Comparison of ENCODE assay signal across 8 cellular contexts in the genomic region with DNA sequence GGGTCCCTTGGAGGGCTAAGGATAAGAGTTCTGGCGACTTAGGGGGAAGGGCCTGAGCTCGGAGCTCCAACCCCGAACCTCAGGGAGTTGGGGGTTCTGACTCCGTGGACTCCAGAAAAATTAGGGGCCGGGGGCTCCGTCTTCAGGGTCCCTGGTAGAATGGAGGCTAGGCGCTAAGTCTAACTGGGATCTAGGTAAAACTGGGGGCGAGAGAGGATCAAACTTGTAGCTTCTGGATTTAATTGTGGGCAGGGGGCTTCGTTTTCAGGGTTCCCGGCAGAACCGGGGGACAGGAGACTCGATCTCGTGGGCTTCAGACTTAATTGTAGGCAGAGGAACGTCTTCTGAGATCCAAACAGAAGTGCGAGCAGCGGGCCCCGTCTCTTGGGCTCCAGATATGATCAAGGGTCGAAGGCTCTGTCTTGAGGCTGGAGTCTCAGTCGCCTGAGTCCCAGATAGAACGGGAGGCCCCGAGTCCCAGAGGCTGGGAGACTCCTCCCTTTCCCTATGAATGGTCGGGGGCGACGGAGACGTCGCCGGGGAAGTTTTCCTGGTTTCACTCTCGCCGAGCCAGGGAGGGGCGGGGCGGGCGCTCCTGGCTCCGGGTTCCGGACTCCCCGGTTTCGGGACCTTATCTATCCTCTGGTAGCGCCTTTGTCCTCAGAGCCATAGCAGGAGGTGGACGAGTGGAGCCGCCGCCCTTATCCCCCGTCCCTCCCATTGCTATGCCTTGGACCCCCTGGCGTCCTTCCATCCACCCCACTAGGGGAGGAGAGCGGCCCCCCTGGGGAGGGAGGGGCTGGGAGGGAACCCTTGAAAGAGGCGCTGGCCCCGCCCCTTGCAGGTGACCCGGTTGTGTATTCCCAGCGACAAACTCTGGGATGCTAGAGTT. TPM values are rescaled to one million over a fixed set of nuclear protein-coding genes. Genes with fewer than 3 reads are reported as not detected.
DNase-seq lines count a peak whose midpoint lies in the region; ATAC-seq and TF ChIP-seq lines count a peak whose summit lies in the region.

No MANE protein-coding gene starts in this region.

- no peaks in the 10 kb centered on the region for H3K9me3 ChIP-seq in PC-3 (ENCODE audit: low read length)

- ATAC-seq in PC-3 (peak; percentile 21), HG03457 (IDR thresholded peaks at IDR 0.05; ENCODE audit: unreplicated experiment) (no peak)
- ATAC-seq in stimulated activated memory B cell treated with anti-CD40 and anti-IgM and Interleukin-4, amounts not matched to agents 10 μg/mL and 1 μg/mL and 100 μg/mL, for 72 hours = no peak

- no peaks in the 10 kb centered on the region for H4K20me1 ChIP-seq in PC-3 (ENCODE audit: low read length)

- H3K36me3 ChIP-seq in PC-3 (ENCODE audit: low read depth, low read length) = no peaks in the 10 kb centered on the region

- H3K4me3 ChIP-seq in PC-3 (ENCODE audit: low read length) = peak overlapping the region; percentile 84

- CTCF ChIA-PET in PC-3 (lab: Charles Lee) = no interaction called here

- TF ChIP-seq CTCF in PC-3 (conservative IDR thresholded peaks at IDR 0.05; ENCODE audit: low read depth, low read length) = no peak
- TF ChIP-seq CTCF in GM13977 (IDR thresholded peaks at IDR 0.05; ENCODE audit: extremely low read depth, insufficient read depth, missing control alignments) = no peak

- H3K9me2 ChIP-seq in PC-3 (replicated peaks; ENCODE audit: low read length) = no peaks in the 10 kb centered on the region

- BruUV-seq in PC-3 (replicated peaks; lab: Mats Ljungman, UMichigan) = TSS peak; percentile 88

- peaks cover 35% of the 10 kb centered on the region for H3K4me1 Mint-ChIP-seq in stimulated activated memory B cell treated with anti-CD40 and anti-IgM and Interleukin-4, amounts not matched to agents 10 μg/mL and 1 μg/mL and 100 μg/mL, for 72 hours

- H3K9me3 Mint-ChIP-seq in stimulated activated memory B cell treated with anti-CD40 and anti-IgM and Interleukin-4, amounts not matched to agents 10 μg/mL and 1 μg/mL and 100 μg/mL, for 72 hours = peaks cover 7% of the 10 kb centered on the region

- POLR2A ChIA-PET in PC-3 (lab: Charles Lee; ENCODE audit: unreplicated experiment) = no interaction called here

- H3K36me3 Mint-ChIP-seq in stimulated activated memory B cell treated with anti-CD40 and anti-IgM and Interleukin-4, amounts not matched to agents 10 μg/mL and 1 μg/mL and 100 μg/mL, for 72 hours = no peaks in the 10 kb centered on the region

- in situ Hi-C loops in GM13977 (cut with MboI; ENCODE audit: low pct_unique_long_range_greater_than_20kb, low sequenced_read_pairs, unreplicated experiment) = no loop called here

- peak overlapping the region; percentile 36 for H3K27ac ChIP-seq in PC-3 (ENCODE audit: low read length)

- H2AFZ ChIP-seq in PC-3 (ENCODE audit: low read length) = peak overlapping the region; percentile 64

- no peaks in the 10 kb centered on the region for H3F3A ChIP-seq in PC-3 (ENCODE audit: low read length, unreplicated experiment)

- H3K27me3 Mint-ChIP-seq in stimulated activated memory B cell treated with anti-CD40 and anti-IgM and Interleukin-4, amounts not matched to agents 10 μg/mL and 1 μg/mL and 100 μg/mL, for 72 hours = peaks cover 76% of the 10 kb centered on the region

- peaks cover 45% of the 10 kb centered on the region for H3K79me2 ChIP-seq in PC-3 (ENCODE audit: low read length)

- peaks cover 14% of the 10 kb centered on the region for H3K4me1 ChIP-seq in PC-3 (ENCODE audit: insufficient read depth, low read length)

- H3K27me3 ChIP-seq in PC-3 (ENCODE audit: low read length) = no peaks in the 10 kb centered on the region

- intact Hi-C loops in PC-3 (cut with micrococcal nuclease) = loop anchor here (5.0 to 10.0 kb wide), 3 partner anchors 45 to 273 kb away; a partner anchor contains a TSS

- peak overlapping the region; percentile 78 for H3K9ac ChIP-seq in PC-3 (ENCODE audit: low read length)

- DNase-seq in NCI-H2227 (lab: John Stamatoyannopoulos, UW; ENCODE audit: unreplicated experiment) (peak; percentile 54), NCI-H2227 treated with DMSO at 0.1 percent for 48 hours (lab: John Stamatoyannopoulos, UW) (no peak), PC-3 (peak; percentile 62), cerebellar cortex (ENCODE audit: low spot score) (peak; percentile 34), kidney tubule cell (ENCODE audit: low spot score) (peak; percentile 82), GM13977 (ENCODE audit: low spot score) (no peak)

- peak overlapping the region; percentile 48 for H3K4me3 Mint-ChIP-seq in stimulated activated memory B cell treated with anti-CD40 and anti-IgM and Interleukin-4, amounts not matched to agents 10 μg/mL and 1 μg/mL and 100 μg/mL, for 72 hours

- peak overlapping the region; percentile 84 for H3K4me2 ChIP-seq in PC-3 (ENCODE audit: low read length)

- H3K27ac Mint-ChIP-seq in stimulated activated memory B cell treated with anti-CD40 and anti-IgM and Interleukin-4, amounts not matched to agents 10 μg/mL and 1 μg/mL and 100 μg/mL, for 72 hours = no peak overlapping the region

RNA-seq across cellular contexts. Expression of a gene that starts 1.3 kb away (rescaled TPM):
- total RNA-seq in PC-3 (2014; rRNA removed) = 61.0 and 71.6 TPM in 2 replicates

RNA-seq across cellular contexts. Expression of a gene that starts 38.5 kb away (rescaled TPM):
- 12.9 and 18.7 TPM in 2 replicates for total RNA-seq in PC-3 (2014; rRNA removed)

RNA-seq across cellular contexts. Expression of a gene that starts 43.7 kb away (rescaled TPM):
- total RNA-seq in PC-3 (2014; rRNA removed) = 190 and 201 TPM in 2 replicates

RNA-seq across cellular contexts. Expression of a gene that starts 58.2 kb away (rescaled TPM):
- 2.7 and 3.6 TPM in 2 replicates for total RNA-seq in PC-3 (2014; rRNA removed)

Comparison
In these comparisons a context has a peak if more than half of its experiments do, and no peak if none do; other contexts are left out.
1. DNase-seq: peak in NCI-H2227 (single experiment), PC-3 (single experiment), cerebellar cortex (single experiment) and kidney tubule cell (single experiment); none in NCI-H2227 treated with DMSO at 0.1 percent for 48 hours (single experiment) and GM13977 (single experiment).